In genomic region chr5:127652952-127653611, GRCh38 we compare ENCODE assay signal across 21 cellular contexts. TPM values are rescaled to one million over a fixed set of nuclear protein-coding genes. Genes with fewer than 3 reads are reported as not detected.
DNase-seq lines count a peak whose midpoint lies in the region; ATAC-seq, FAIRE-seq and TF ChIP-seq lines count a peak whose summit lies in the region.
"Had no signal": no experiment of that assay in that cellular context is flagged by ENCODE, and none has a peak within 500 bp of the region (broad histone marks: within the 10 kb centered on the region; RNA-seq: fewer than 3 reads in every experiment).

No MANE protein-coding gene starts in this region.

- WGBS in esophagus muscularis mucosa: 94% methylated on average over 7 of the region's 7 CpGs

- no peaks in the 10 kb centered on the region for H3K9me3 ChIP-seq in esophagus muscularis mucosa
- H3K9me3 ChIP-seq: A549, SK-N-SH had no signal

- peak; percentile 52 for DNase-seq in myocyte (ENCODE audit: low read depth)
- no peak for DNase-seq in esophagus muscularis mucosa (ENCODE audit: extremely low spot score)
- DNase-seq in GM12892 (ENCODE audit: insufficient read length): no peak
- DNase-seq: HFFc6, MV-4-11, NCI-H1417 treated with DMSO at 0.1 percent for 48 hours, NCI-H2029, NCI-H510A, Right ventricle myocardium superior, SK-N-SH had no signal

- no peaks in the 10 kb centered on the region for H3K27me3 ChIP-seq in esophagus muscularis mucosa

- H3K4me3 ChIP-seq in esophagus muscularis mucosa: no peak overlapping the region
- H3K4me3 ChIP-seq: A549, GM23338 had no signal

- TF ChIP-seq POLR2A in esophagus muscularis mucosa (IDR thresholded peaks at IDR 0.05; ENCODE audit: low read depth) (no peak), GM12892 (IDR thresholded peaks at IDR 0.05; ENCODE audit: low read depth, low read length) (no peak)

- FAIRE-seq in GM12892 (lab: Jason Lieb, UNC): no peak
- FAIRE-seq: A549, HTR-8/SVneo had no signal

- no peak overlapping the region for H3K27ac ChIP-seq in esophagus muscularis mucosa (replicated peaks in 1 of 4)
- H3K27ac ChIP-seq: A549, C4-2B had no signal

- ATAC-seq in GM18868 (IDR thresholded peaks at IDR 0.05; ENCODE audit: unreplicated experiment): peak; percentile 56
- peak; percentile 50 for ATAC-seq in HG02571 (IDR thresholded peaks at IDR 0.05; ENCODE audit: unreplicated experiment)
- peak; percentile 53 for ATAC-seq in HG03039 (IDR thresholded peaks at IDR 0.05; ENCODE audit: unreplicated experiment)
- ATAC-seq in HG03097 (IDR thresholded peaks at IDR 0.05; ENCODE audit: low FRiP score, unreplicated experiment): no peak
- no peak for ATAC-seq in GM21825 (IDR thresholded peaks at IDR 0.05; ENCODE audit: unreplicated experiment)
- ATAC-seq: A549, GM23338, Panc1 had no signal

- no peak for TF ChIP-seq EP300 in esophagus muscularis mucosa (IDR thresholded peaks at IDR 0.05)

- intact Hi-C loops in esophagus muscularis mucosa (cut with DNase I): no loop called here

- TF ChIP-seq CTCF in esophagus muscularis mucosa (IDR thresholded peaks at IDR 0.05): no peak

- H3K4me1 ChIP-seq in esophagus muscularis mucosa: peaks cover 11 to 42% (median 31%) of the 10 kb centered on the region in 4 donors
- H3K4me1 ChIP-seq: A549 had no signal

- H3K36me3 ChIP-seq in esophagus muscularis mucosa: no peaks in the 10 kb centered on the region

RNA-seq across cellular contexts. Expression of gene CTXN3, which starts 4.2 kb away (rescaled TPM):
- total RNA-seq in myocyte: not detected in 2 replicates
- polyA plus RNA-seq in myocyte (2012): not detected
- not detected for total RNA-seq in esophagus muscularis mucosa
- polyA plus RNA-seq in GM12892 (2012; ENCODE audit: missing spikeins): not detected
- total RNA-seq: GM23338; HFFc6; Right ventricle myocardium superior; T-helper 1 cell treated with Interleukin-12 subunit alpha and Interleukin-12 subunit beta and Interleukin-4 antibody, amounts not matched to agents 30 ng/mL and 1 ng/mL, for 36 hours had no signal
- polyA plus RNA-seq: A549, GM23338, SK-N-SH had no signal

RNA-seq across cellular contexts. Expression of gene CCDC192, which starts 50.1 kb away (rescaled TPM):
- total RNA-seq in myocyte: not detected in 2 replicates
- 0.29 TPM for polyA plus RNA-seq in myocyte (2012)
- 1 to 10 TPM in 3 of 4 donors, under 1 TPM in 1; 0.33 to 1.7 (median 1.1) TPM for total RNA-seq in esophagus muscularis mucosa
- polyA plus RNA-seq in GM12892 (2012; ENCODE audit: missing spikeins): 0.47 TPM
- total RNA-seq: GM23338; HFFc6; Right ventricle myocardium superior; T-helper 1 cell treated with Interleukin-12 subunit alpha and Interleukin-12 subunit beta and Interleukin-4 antibody, amounts not matched to agents 30 ng/mL and 1 ng/mL, for 36 hours had no signal
- polyA plus RNA-seq: A549, SK-N-SH had no signal

Comparison
In these comparisons a context has a peak if more than half of its experiments do, and no peak if none do; other contexts are left out.
1. ATAC-seq: peak in GM18868 (single experiment), HG02571 (single experiment) and HG03039 (single experiment); none in HG03097 (single experiment) and GM21825 (single experiment).